In the genomic region with DNA sequence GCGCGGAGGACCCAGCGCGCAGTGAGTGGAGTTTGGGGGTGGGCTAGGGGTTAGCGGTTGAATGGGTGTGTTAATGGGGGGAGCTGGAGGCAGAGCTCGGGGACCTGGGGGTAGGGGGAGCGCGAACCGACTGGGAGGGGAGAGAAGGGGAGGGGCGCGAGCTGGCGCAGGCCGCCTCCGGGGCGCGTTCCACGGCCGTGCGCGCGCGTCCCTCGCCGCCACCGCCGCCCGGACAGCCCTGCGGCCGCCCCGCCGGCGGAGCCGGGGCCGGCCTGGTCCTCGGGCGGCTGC, we compare ENCODE assay signal across 8 cellular contexts. TPM values are rescaled to one million over a fixed set of nuclear protein-coding genes. Genes with fewer than 3 reads are reported as not detected.
DNase-seq lines count a peak whose midpoint lies in the region; ATAC-seq and TF ChIP-seq lines count a peak whose summit lies in the region.

Gene ADGRL2, plus strand, starts transcription at position 194 of the 291 bp plus-strand sequence. CDS start 36,051 bp downstream, outside the sequence.

- no peaks in the 10 kb centered on the region for H3K9me3 ChIP-seq in MM.1S (replicated peaks; ENCODE audit: insufficient read depth, low read length)
- no peaks in the 10 kb centered on the region for H3K9me3 ChIP-seq in effector memory CD4-positive, alpha-beta T cell (ENCODE audit: control insufficient read depth, low read length)

- peaks cover 0 to 2% of the 10 kb centered on the region in 2 donors for H3K36me3 Mint-ChIP-seq in CD14-positive monocyte

- no peaks in the 10 kb centered on the region for H3K4me1 ChIP-seq in MM.1S (ENCODE audit: low read length)
- H3K4me1 ChIP-seq in effector memory CD4-positive, alpha-beta T cell (ENCODE audit: control insufficient read depth, insufficient read depth, low read length, poor library complexity, severe bottlenecking), result no peaks in the 10 kb centered on the region

- H3K27me3 Mint-ChIP-seq in CD14-positive monocyte (ENCODE audit: low read depth in 3 of 3), result peaks cover 57 to 69% (median 58%) of the 10 kb centered on the region in 3 donors

- no peak for DNase-seq in CD14-positive monocyte (ENCODE audit: low spot score)
- no peak for DNase-seq in MM.1S
- peak; percentile 87 for DNase-seq in ecto neural progenitor cell (ENCODE audit: low spot score)
- DNase-seq in mucosa of gallbladder (ENCODE audit: low spot score), result no peak
- DNase-seq in effector memory CD4-positive, alpha-beta T cell, result no peak

- H3F3A ChIP-seq in MM.1S (ENCODE audit: insufficient read depth, low read length), result no peaks in the 10 kb centered on the region

- 0 out of 2 replicates have a peak, but pooled peaks cover 10% of the 10 kb centered on the region for H3K27me3 ChIP-seq in MM.1S (replicated peaks; ENCODE audit: insufficient read depth, low read length)
- peaks cover 8% of the 10 kb centered on the region for H3K27me3 ChIP-seq in effector memory CD4-positive, alpha-beta T cell (replicated peaks; ENCODE audit: control insufficient read depth, insufficient read depth, low read length, poor library complexity, severe bottlenecking)

- peak within 1 kb of the TSS; percentile 69 for H3K4me3 ChIP-seq in MM.1S (ENCODE audit: low read length)
- H3K4me3 ChIP-seq in effector memory CD4-positive, alpha-beta T cell (ENCODE audit: insufficient read depth, low read depth, low read length, poor library complexity, severe bottlenecking), result no peak within 1 kb of the TSS

- no peaks in the 10 kb centered on the region for H3K9me2 ChIP-seq in MM.1S (replicated peaks; ENCODE audit: insufficient read depth, low read length)

- intact Hi-C loops in CD14-positive monocyte (cut with micrococcal nuclease), result no loop called here

- peaks cover 0 to 8% (median 5%) of the 10 kb centered on the region in 7 donors for H3K9me3 Mint-ChIP-seq in CD14-positive monocyte

- ATAC-seq in GM21381 (IDR thresholded peaks at IDR 0.05; ENCODE audit: unreplicated experiment) (no peak), GM21723 (IDR thresholded peaks at IDR 0.05; ENCODE audit: unreplicated experiment) (no peak), HG03108 (IDR thresholded peaks at IDR 0.05; ENCODE audit: unreplicated experiment) (no peak)

- no peak within 1 kb of the TSS for H3K27ac ChIP-seq in MM.1S (ENCODE audit: low read length)
- H3K27ac ChIP-seq in effector memory CD4-positive, alpha-beta T cell (ENCODE audit: insufficient read depth, low read length, poor library complexity, severe bottlenecking), result no peak within 1 kb of the TSS

- H3K9ac ChIP-seq in MM.1S (ENCODE audit: low read length), result peak within 1 kb of the TSS; percentile 22; the same call in 1 of the 2 replicates

- H3K27ac Mint-ChIP-seq in CD14-positive monocyte, result no peak within 1 kb of the TSS

- H3K79me2 ChIP-seq in MM.1S (ENCODE audit: low read length), result no peaks in the 10 kb centered on the region

- H2AFZ ChIP-seq in MM.1S (ENCODE audit: low read length), result peak within 1 kb of the TSS; percentile 92

- no peak for TF ChIP-seq CTCF in CD14-positive monocyte (IDR thresholded peaks at IDR 0.05)
- TF ChIP-seq CTCF in MM.1S (IDR thresholded peaks at IDR 0.05; ENCODE audit: low read length), result no peak

- peak within 1 kb of the TSS; percentile 94 for H3K4me2 ChIP-seq in MM.1S (ENCODE audit: low read depth, low read length)

- peak within 1 kb of the TSS; percentile 41 to 90 for H3K4me3 Mint-ChIP-seq in CD14-positive monocyte

- peaks cover 15% of the 10 kb centered on the region for H3K4me1 Mint-ChIP-seq in CD14-positive monocyte

- no peaks in the 10 kb centered on the region for H3K36me3 ChIP-seq in MM.1S (replicated peaks; ENCODE audit: insufficient read depth, low read length)
- no peaks in the 10 kb centered on the region for H3K36me3 ChIP-seq in effector memory CD4-positive, alpha-beta T cell (ENCODE audit: control insufficient read depth, insufficient read depth, low read length)

- H4K20me1 ChIP-seq in MM.1S (ENCODE audit: insufficient read depth, low read length), result no peaks in the 10 kb centered on the region

RNA-seq across cellular contexts. Expression of gene ADGRL2, which starts in this region (rescaled TPM):
- not detected for polyA plus RNA-seq in CD14-positive monocyte
- total RNA-seq in mucosa of gallbladder, result 45.1 TPM
